9 cellular contexts compared by ENCODE assay signal in genomic region chr9:72509635-72510034, GRCh38. TPM values are rescaled to one million over a fixed set of nuclear protein-coding genes. Genes with fewer than 3 reads are reported as not detected.
DNase-seq lines count a peak whose midpoint lies in the region; ATAC-seq, FAIRE-seq and TF ChIP-seq lines count a peak whose summit lies in the region.
"Had no signal": no experiment of that assay in that cellular context is flagged by ENCODE, and none has a peak within 500 bp of the region (broad histone marks: within the 10 kb centered on the region; RNA-seq: fewer than 3 reads in every experiment).

No MANE protein-coding gene starts in this region.

- H4K20me1 ChIP-seq in astrocyte (ENCODE audit: insufficient read depth, low read length), result no peaks in the 10 kb centered on the region
- H4K20me1 ChIP-seq: BLaER1 had no signal

- intact Hi-C loops in CD8-positive, alpha-beta T cell (cut with DNase I, micrococcal nuclease), result no loop called here

- H3K4me3 Mint-ChIP-seq in activated T-cell treated with anti-CD3 and anti-CD28 coated beads, Interleukin-2, amount 50 U/mL, for 72 hours, result peak overlapping the region; percentile 69 to 91
- H3K4me3 Mint-ChIP-seq in astrocyte (ENCODE audit: unreplicated experiment), result no peak overlapping the region
- H3K4me3 Mint-ChIP-seq in CD8-positive, alpha-beta T cell, result no peak overlapping the region

- H3K27ac Mint-ChIP-seq in activated T-cell treated with anti-CD3 and anti-CD28 coated beads, Interleukin-2, amount 50 U/mL, for 72 hours, result peak overlapping the region; percentile 98
- H3K27ac Mint-ChIP-seq in astrocyte (ENCODE audit: unreplicated experiment), result peak overlapping the region; percentile 82
- H3K27ac Mint-ChIP-seq in CD8-positive, alpha-beta T cell, result no peak overlapping the region

- FAIRE-seq in astrocyte (lab: Jason Lieb, UNC), result peak; percentile 47
- no peak for FAIRE-seq in urothelium cell line (lab: Jason Lieb, UNC)

- peak overlapping the region; percentile 60 for H3K27ac ChIP-seq in astrocyte (ENCODE audit: low read depth, low read length)
- no peak overlapping the region for H3K27ac ChIP-seq in CD8-positive, alpha-beta T cell (ENCODE audit: low read depth, low read length)
- H3K27ac ChIP-seq: BLaER1 had no signal

- peaks cover 17% of the 10 kb centered on the region for H3K4me1 Mint-ChIP-seq in activated T-cell treated with anti-CD3 and anti-CD28 coated beads, Interleukin-2, amount 50 U/mL, for 72 hours (ENCODE audit: low read depth)
- peaks cover 19% of the 10 kb centered on the region for H3K4me1 Mint-ChIP-seq in astrocyte (ENCODE audit: low read depth, unreplicated experiment)
- no peaks in the 10 kb centered on the region for H3K4me1 Mint-ChIP-seq in CD8-positive, alpha-beta T cell (ENCODE audit: low read depth)

- H3K79me2 ChIP-seq in astrocyte (ENCODE audit: insufficient read depth, low read length), result no peaks in the 10 kb centered on the region

- no peaks in the 10 kb centered on the region for H3K9me3 ChIP-seq in astrocyte (ENCODE audit: insufficient read depth, low read depth, low read length)
- H3K9me3 ChIP-seq in CD8-positive, alpha-beta T cell (ENCODE audit: low read length), result no peaks in the 10 kb centered on the region
- H3K9me3 ChIP-seq: BLaER1 had no signal

- TF ChIP-seq CTCF in astrocyte (IDR thresholded peaks at IDR 0.05; ENCODE audit: insufficient read depth, low read depth, low read length), result no peak
- no peak for TF ChIP-seq CTCF in CD8-positive, alpha-beta T cell (IDR thresholded peaks at IDR 0.05)

- no peaks in the 10 kb centered on the region for H3K36me3 Mint-ChIP-seq in activated T-cell treated with anti-CD3 and anti-CD28 coated beads, Interleukin-2, amount 50 U/mL, for 72 hours (ENCODE audit: insufficient read depth in 2 of 2)
- no peaks in the 10 kb centered on the region for H3K36me3 Mint-ChIP-seq in astrocyte (ENCODE audit: low read depth, unreplicated experiment)
- H3K36me3 Mint-ChIP-seq in CD8-positive, alpha-beta T cell, result no peaks in the 10 kb centered on the region

- H3K27me3 ChIP-seq in astrocyte (ENCODE audit: insufficient read depth, low read length), result no peaks in the 10 kb centered on the region
- no peaks in the 10 kb centered on the region for H3K27me3 ChIP-seq in CD8-positive, alpha-beta T cell (ENCODE audit: insufficient read depth, low read length)
- H3K27me3 ChIP-seq: BLaER1 had no signal

- no peak overlapping the region for H3K4me3 ChIP-seq in astrocyte (ENCODE audit: insufficient read depth, low read depth, low read length)
- H3K4me3 ChIP-seq in CD8-positive, alpha-beta T cell (ENCODE audit: low read depth, low read length), result no peak overlapping the region
- H3K4me3 ChIP-seq: BLaER1 had no signal

- H3K9ac ChIP-seq in astrocyte (ENCODE audit: low read length), result peak overlapping the region; percentile 43
- H3K9ac ChIP-seq: BLaER1 had no signal

- no peaks in the 10 kb centered on the region for H3K27me3 Mint-ChIP-seq in activated T-cell treated with anti-CD3 and anti-CD28 coated beads, Interleukin-2, amount 50 U/mL, for 72 hours (ENCODE audit: low read depth)
- H3K27me3 Mint-ChIP-seq in astrocyte (ENCODE audit: low read depth, unreplicated experiment), result no peaks in the 10 kb centered on the region
- H3K27me3 Mint-ChIP-seq in CD8-positive, alpha-beta T cell (ENCODE audit: low read depth), result no peaks in the 10 kb centered on the region

- POLR2A ChIA-PET in CD8-positive, alpha-beta T cell (lab: Charles Lee), result interaction anchor here (0.6 kb wide), 1 partner anchor 552 kb away, joined by 3 read pairs; no protein-coding TSS in a partner anchor

- peak overlapping the region; percentile 43 for H3K4me2 ChIP-seq in astrocyte (ENCODE audit: low read length)
- H3K4me2 ChIP-seq: BLaER1 had no signal

- no peaks in the 10 kb centered on the region for H3K36me3 ChIP-seq in astrocyte (ENCODE audit: insufficient read depth, low read length)
- no peaks in the 10 kb centered on the region for H3K36me3 ChIP-seq in CD8-positive, alpha-beta T cell (ENCODE audit: insufficient read depth, low read length)
- H3K36me3 ChIP-seq: BLaER1 had no signal

- H3K4me1 ChIP-seq in astrocyte (ENCODE audit: insufficient read depth, low read length), result peaks cover 17% of the 10 kb centered on the region
- no peaks in the 10 kb centered on the region for H3K4me1 ChIP-seq in CD8-positive, alpha-beta T cell (ENCODE audit: insufficient read depth, low read length)
- H3K4me1 ChIP-seq: BLaER1 had no signal

- no peaks in the 10 kb centered on the region for H3K9me3 Mint-ChIP-seq in activated T-cell treated with anti-CD3 and anti-CD28 coated beads, Interleukin-2, amount 50 U/mL, for 72 hours
- H3K9me3 Mint-ChIP-seq in astrocyte (ENCODE audit: unreplicated experiment), result no peaks in the 10 kb centered on the region
- no peaks in the 10 kb centered on the region for H3K9me3 Mint-ChIP-seq in CD8-positive, alpha-beta T cell

- H2AFZ ChIP-seq in astrocyte (ENCODE audit: low read depth, low read length), result peak overlapping the region; percentile 59

- ATAC-seq in activated T-cell treated with anti-CD3 and anti-CD28 coated beads, Interleukin-2, amount 50 U/mL, for 72 hours (replicated peaks in 1 of 2), result peak; percentile 86 to 92
- peak; percentile 91 for ATAC-seq in HG03103 (IDR thresholded peaks at IDR 0.05; ENCODE audit: low read depth, unreplicated experiment)
- no peak for ATAC-seq in CD8-positive, alpha-beta T cell

- DNase-seq in activated T-cell treated with anti-CD3 and anti-CD28 coated beads, Interleukin-2, amount 50 U/mL, for 72 hours, result no peak
- DNase-seq in activated T-cell treated with anti-CD3 and anti-CD28 coated beads for 4 hours (no peak), astrocyte (ENCODE audit: low read depth) (peak; percentile 66), urothelium cell line (ENCODE audit: low spot score) (peak; percentile 13), cortex of kidney (lab: John Stamatoyannopoulos, UW) (no peak), NCI-H69 (lab: John Stamatoyannopoulos, UW) (no peak)
- no peak for DNase-seq in CD8-positive, alpha-beta T cell

- CTCF ChIA-PET in CD8-positive, alpha-beta T cell (lab: Charles Lee), result interaction anchor here (1.7 kb wide), 1 partner anchor 229 kb away, joined by 5 read pairs; no protein-coding TSS in a partner anchor

RNA-seq across cellular contexts. Expression of gene TMC1, which starts 11.8 kb away (rescaled TPM):
- total RNA-seq in activated T-cell treated with anti-CD3 and anti-CD28 coated beads, Interleukin-2, amount 50 U/mL, for 72 hours, result under 1 TPM in 1 of 2 donors, not detected in 1; 0.43 TPM
- 0.10 TPM in 1 of 2 replicates, not detected in the other for total RNA-seq in astrocyte
- total RNA-seq in CD8-positive, alpha-beta T cell, result not detected

Comparison
In these comparisons a context has a peak if more than half of its experiments do, and no peak if none do; other contexts are left out.
1. DNase-seq: peak in astrocyte (single experiment) and urothelium cell line (single experiment); none in activated T-cell treated with anti-CD3 and anti-CD28 coated beads, Interleukin-2, amount 50 U/mL, for 72 hours (0 of 2), activated T-cell treated with anti-CD3 and anti-CD28 coated beads for 4 hours (single experiment), CD8-positive, alpha-beta T cell (0 of 7), cortex of kidney (single experiment) and NCI-H69 (single experiment).
2. H3K4me3 Mint-ChIP-seq: peak in activated T-cell treated with anti-CD3 and anti-CD28 coated beads, Interleukin-2, amount 50 U/mL, for 72 hours (2 of 2); none in astrocyte (single experiment) and CD8-positive, alpha-beta T cell (single experiment).